9 cellular contexts compared by ENCODE assay signal in the genomic region with DNA sequence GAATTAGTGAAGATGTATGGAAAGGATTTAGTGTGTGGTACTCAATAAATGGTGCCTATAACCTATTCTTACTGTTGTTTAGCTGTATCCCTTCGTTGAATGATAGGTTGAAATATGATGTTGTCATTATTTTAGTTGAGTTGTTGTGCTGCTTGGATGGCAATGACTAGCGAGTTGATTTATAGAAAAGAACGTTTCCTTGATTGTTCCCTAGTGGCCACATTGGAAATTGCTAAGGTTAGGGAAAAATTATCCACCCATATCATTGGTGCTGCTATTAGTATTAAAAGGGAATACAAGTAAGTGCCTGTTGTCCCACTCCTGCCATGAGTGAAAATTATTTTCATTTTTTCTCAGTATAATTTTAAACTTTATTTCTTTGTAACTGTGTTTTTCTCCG. TPM values are rescaled to one million over a fixed set of nuclear protein-coding genes. Genes with fewer than 3 reads are reported as not detected.
DNase-seq lines count a peak whose midpoint lies in the region; ATAC-seq and TF ChIP-seq lines count a peak whose summit lies in the region.
"Had no signal": no experiment of that assay in that cellular context is flagged by ENCODE, and none has a peak within 500 bp of the region (broad histone marks: within the 10 kb centered on the region; RNA-seq: fewer than 3 reads in every experiment).

No MANE protein-coding gene starts in this region.

- peak; percentile 4 for TF ChIP-seq CTCF in GM12865 (IDR thresholded peaks at IDR 0.05; ENCODE audit: insufficient read depth, low read depth, low read length, missing control alignments)
- peak in 34 of 56 donors; percentile 11 to 51 (median 30) for TF ChIP-seq CTCF in dorsolateral prefrontal cortex (IDR thresholded peaks at IDR 0.05 in 54 of 56, conservative IDR thresholded peaks at IDR 0.05 in 2 of 56; ENCODE audit: low read depth in 1 of 56, partially characterized antibody in 56 of 56)
- TF ChIP-seq CTCF in psoas muscle (IDR thresholded peaks at IDR 0.05): peak; percentile 37

- H3K9me3 Mint-ChIP-seq in activated naive CD4-positive, alpha-beta T cell treated with anti-CD3 and anti-CD28 coated beads for 36 hours: no peaks in the 10 kb centered on the region

- peaks cover 3% of the 10 kb centered on the region for H3K4me1 Mint-ChIP-seq in activated naive CD4-positive, alpha-beta T cell treated with anti-CD3 and anti-CD28 coated beads for 36 hours (ENCODE audit: low read depth)

- H3K27ac ChIP-seq in dorsolateral prefrontal cortex: no peak overlapping the region
- H3K27ac ChIP-seq in psoas muscle: no peak overlapping the region
- H3K27ac ChIP-seq in aorta (ENCODE audit: low read depth in 1 of 2, low read length in 2 of 2): no peak overlapping the region

- DNase-seq in GM12865 (ENCODE audit: low read depth): no peak
- DNase-seq in NCI-H2227 (lab: John Stamatoyannopoulos, UW; ENCODE audit: unreplicated experiment): peak; percentile 25
- DNase-seq in dorsolateral prefrontal cortex: no peak
- DNase-seq in psoas muscle: no peak
- no peak for DNase-seq in activated naive CD4-positive, alpha-beta T cell treated with anti-CD3 and anti-CD28 coated beads for 36 hours
- DNase-seq in aorta: no peak
- DNase-seq: activated CD4-positive, alpha-beta T cell treated with anti-CD3 and anti-CD28 coated beads for 4 hours; NCI-H2171 treated with DMSO at 0.1 percent for 48 hours had no signal

- H3K4me1 ChIP-seq in psoas muscle (no peaks in the 10 kb centered on the region), aorta (ENCODE audit: control insufficient read depth in 1 of 2, insufficient read depth in 2 of 2, low read length in 2 of 2) (no peaks in the 10 kb centered on the region)

- H3K27me3 Mint-ChIP-seq in activated naive CD4-positive, alpha-beta T cell treated with anti-CD3 and anti-CD28 coated beads for 36 hours (ENCODE audit: low read depth): no peaks in the 10 kb centered on the region

- intact Hi-C loops in dorsolateral prefrontal cortex (cut with DNase I) (no loop called here), psoas muscle (cut with DNase I) (no loop called here), aorta (cut with DNase I) (no loop called here)
- intact Hi-C loops in activated naive CD4-positive, alpha-beta T cell treated with anti-CD3 and anti-CD28 coated beads for 36 hours (cut with micrococcal nuclease): no loop called here

- H3K9me3 ChIP-seq in psoas muscle: no peaks in the 10 kb centered on the region
- no peaks in the 10 kb centered on the region for H3K9me3 ChIP-seq in aorta (ENCODE audit: control insufficient read depth, low read length)

- no peaks in the 10 kb centered on the region for H3K27me3 ChIP-seq in dorsolateral prefrontal cortex
- H3K27me3 ChIP-seq in psoas muscle (ENCODE audit: insufficient read depth in 3 of 3, low read length in 2 of 3): no peaks in the 10 kb centered on the region
- H3K27me3 ChIP-seq in aorta (ENCODE audit: control insufficient read depth in 1 of 2, insufficient read depth in 2 of 2, low read length in 1 of 2): no peaks in the 10 kb centered on the region

- H3K36me3 Mint-ChIP-seq in activated naive CD4-positive, alpha-beta T cell treated with anti-CD3 and anti-CD28 coated beads for 36 hours (ENCODE audit: low read depth): peaks cover 23% of the 10 kb centered on the region

- CTCF ChIA-PET in activated naive CD4-positive, alpha-beta T cell treated with anti-CD3 and anti-CD28 coated beads for 36 hours (lab: Charles Lee): interaction anchor here (0.8 to 1.2 kb wide), 4 partner anchors 9 to 84 kb away, joined by 3 to 5 read pairs (median 3); no protein-coding TSS in a partner anchor

- H3K4me3 Mint-ChIP-seq in activated naive CD4-positive, alpha-beta T cell treated with anti-CD3 and anti-CD28 coated beads for 36 hours: no peak overlapping the region

- WGBS in psoas muscle, 3 donors: 67 to 71% (median 69%) methylated on average over 4 of the region's 4 CpGs
- 58 to 62% methylated on average over 4 of the region's 4 CpGs for WGBS in aorta, 2 donors

- H3K27ac Mint-ChIP-seq in activated naive CD4-positive, alpha-beta T cell treated with anti-CD3 and anti-CD28 coated beads for 36 hours: no peak overlapping the region

- H3K4me3 ChIP-seq in GM12865 (ENCODE audit: low read depth, low read length) (no peak overlapping the region), dorsolateral prefrontal cortex (no peak overlapping the region), psoas muscle (no peak overlapping the region), aorta (ENCODE audit: low read length in 2 of 2) (no peak overlapping the region)

- ATAC-seq in psoas muscle (no peak), HG03175 (IDR thresholded peaks at IDR 0.05; ENCODE audit: unreplicated experiment) (no peak), aorta (ENCODE audit: low FRiP score) (no peak)

- H3K36me3 ChIP-seq in psoas muscle (ENCODE audit: insufficient read depth in 1 of 2, low read depth in 1 of 2) (peaks cover 0 to 67% of the 10 kb centered on the region in 2 donors), aorta (ENCODE audit: control insufficient read depth in 1 of 2, insufficient read depth in 2 of 2, low read length in 1 of 2) (peaks cover 3 to 7% of the 10 kb centered on the region in 2 donors)

RNA-seq across cellular contexts. Expression of gene EMSY, which starts 14.5 kb away (rescaled TPM):
- total RNA-seq in dorsolateral prefrontal cortex (10 to 100 TPM; 26.3 to 56.1 (median 37.3) TPM), psoas muscle (10 to 100 TPM; 12.7 to 17.2 (median 15.9) TPM), aorta (10 to 100 TPM; 25.1 to 35.0 TPM)
- polyA plus RNA-seq in psoas muscle (10 to 100 TPM in 2 of 3 donors, 1 to 10 TPM in 1; 5.8 to 11.7 (median 10.9) TPM), aorta (10 to 100 TPM in 1 of 2 donors, 1 to 10 TPM in 1; 3.6 to 10.4 TPM)
- 10 to 100 TPM; 23.2 to 26.7 TPM for total RNA-seq in activated naive CD4-positive, alpha-beta T cell treated with anti-CD3 and anti-CD28 coated beads for 36 hours
